Comparison of ENCODE assay signal across 8 cellular contexts in the genomic region with DNA sequence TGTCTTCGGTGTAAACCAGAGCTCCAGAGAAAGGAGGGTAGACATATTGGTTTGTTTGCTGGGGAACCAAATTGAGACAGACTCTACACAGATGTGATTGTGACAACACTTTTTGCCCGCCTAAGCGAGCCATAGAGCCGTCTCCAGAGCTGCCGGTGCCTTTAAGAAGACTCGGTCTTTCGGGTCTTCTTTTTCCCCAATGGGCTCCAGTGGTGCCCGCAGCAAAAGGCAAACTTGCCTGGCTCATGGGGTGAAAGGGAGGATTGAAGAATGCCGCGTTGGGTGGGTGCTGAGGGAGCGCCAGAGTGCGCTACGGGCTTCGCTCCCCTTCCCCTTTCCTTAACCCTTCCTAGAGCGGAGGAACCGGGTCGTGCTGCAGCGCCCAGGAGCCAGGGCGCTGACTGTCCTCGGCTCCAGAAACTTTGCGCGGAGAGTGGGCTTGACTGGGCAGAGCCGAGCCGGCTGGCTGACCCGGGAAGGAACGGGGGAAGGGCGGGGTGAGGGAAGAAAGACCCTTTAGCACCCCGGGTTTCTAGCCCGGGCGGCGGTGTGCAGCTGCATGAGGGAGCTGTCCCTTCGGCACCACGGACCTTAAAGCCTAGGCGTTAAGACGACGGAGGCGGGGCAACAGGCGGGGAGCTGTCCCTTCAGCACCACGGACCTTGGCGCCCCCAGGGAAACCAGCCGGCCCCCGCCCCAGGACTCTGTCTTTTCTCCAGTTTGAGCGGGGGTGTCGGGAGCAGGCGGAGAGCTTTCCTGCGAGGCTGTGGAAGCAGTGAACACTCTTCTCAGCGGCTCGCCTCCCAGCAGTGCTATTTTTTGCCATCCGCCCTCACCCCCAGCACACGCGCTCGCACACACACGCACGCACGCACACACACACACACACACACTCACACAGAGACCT. TPM values are rescaled to one million over a fixed set of nuclear protein-coding genes. Genes with fewer than 3 reads are reported as not detected.
DNase-seq lines count a peak whose midpoint lies in the region; ATAC-seq and TF ChIP-seq lines count a peak whose summit lies in the region.

A gene (plus strand): TSS at position 890 of the 907 bp plus-strand sequence. CDS start 420 bp downstream, outside the sequence.

- H3K9me2 ChIP-seq in OCI-LY7 (ENCODE audit: insufficient read depth, low read length) = no peaks in the 10 kb centered on the region

- H3K79me2 ChIP-seq in OCI-LY7 (ENCODE audit: insufficient read depth, low read depth, low read length) = no peaks in the 10 kb centered on the region

- POLR2A ChIA-PET in OCI-LY7 (lab: Charles Lee) = interaction anchor here (0.7 to 1.5 kb wide), 2 partner anchors 10 to 162 kb away, joined by 3 read pairs; no protein-coding TSS in a partner anchor

- no peak for TF ChIP-seq CTCF in OCI-LY7 (conservative IDR thresholded peaks at IDR 0.05; ENCODE audit: low read length)

- H3K4me1 ChIP-seq in OCI-LY7 (ENCODE audit: insufficient read depth, low read length, poor library complexity, severe bottlenecking) = peaks cover 23% of the 10 kb centered on the region

- no peaks in the 10 kb centered on the region for H3K9me3 ChIP-seq in OCI-LY7 (ENCODE audit: low read length)

- no peaks in the 10 kb centered on the region for H3K36me3 ChIP-seq in OCI-LY7 (ENCODE audit: insufficient read depth, low read length)

- intact Hi-C loops in OCI-LY7 (cut with micrococcal nuclease; ENCODE audit: unreplicated experiment) = loop anchor here (10.0 kb wide), 1 partner anchor 249 kb away; no protein-coding TSS in a partner anchor

- CTCF ChIA-PET in OCI-LY7 (lab: Charles Lee; ENCODE audit: unreplicated experiment) = interaction anchor here (1.6 kb wide), 1 partner anchor 185 kb away, joined by 6 read pairs; no protein-coding TSS in a partner anchor

- no peak within 1 kb of the TSS for H3K4me2 ChIP-seq in OCI-LY7 (ENCODE audit: low read length)

- DNase-seq in GM03348 (ENCODE audit: low spot score) (peak; percentile 51), OCI-LY7 (ENCODE audit: low spot score) (peak; percentile 37), hippocampal formation (lab: John Stamatoyannopoulos, UW) (peak; percentile 20 to 33), NCI-H146 treated with DMSO at 0.1 percent for 48 hours (lab: John Stamatoyannopoulos, UW; ENCODE audit: unreplicated experiment) (no peak)
- DNase-seq in activated gamma-delta T cell treated with anti-CD3 and anti-CD28 coated beads, Interleukin-2, amount 50 U/mL, for 16 hours (ENCODE audit: low read depth) = peak; percentile 6
- peak; percentile 32 to 50 (median 34) for DNase-seq in stimulated activated CD4-positive, alpha-beta T cell treated with anti-CD3 and anti-CD28 coated beads, Interleukin-12 subunit alpha, Interleukin-12 subunit beta, amount 100 ng/mL, for 48 hours (ENCODE audit: low read depth in 2 of 3, low spot score in 1 of 3)

- no peaks in the 10 kb centered on the region for H4K20me1 ChIP-seq in OCI-LY7 (ENCODE audit: insufficient read depth, low read length)

- H3K4me3 ChIP-seq in OCI-LY7 (ENCODE audit: low read depth, low read length, poor library complexity, severe bottlenecking) = no peak within 1 kb of the TSS

- H3K27ac ChIP-seq in OCI-LY7 (ENCODE audit: low read depth, low read length, poor library complexity, severe bottlenecking) = no peak within 1 kb of the TSS

- ATAC-seq in GM18861 (IDR thresholded peaks at IDR 0.05; ENCODE audit: unreplicated experiment) (no peak), HG03108 (IDR thresholded peaks at IDR 0.05; ENCODE audit: unreplicated experiment) (no peak)

- no peak within 1 kb of the TSS for H2AFZ ChIP-seq in OCI-LY7 (ENCODE audit: low read length)

- BruUV-seq in OCI-LY7 (replicated peaks; lab: Mats Ljungman, UMichigan) = no TSS peak

RNA-seq across cellular contexts. Expression of the gene that starts here (rescaled TPM):
- total RNA-seq in OCI-LY7 (2014; rRNA removed; shearing (Covaris generic)) = 0.06 TPM in 1 of 2 replicates, not detected in the other
- total RNA-seq in OCI-LY7 (2022) = not detected in 2 replicates

Comparison
In these comparisons a context has a peak if more than half of its experiments do, and no peak if none do; other contexts are left out.
1. Peak in DNase-seq in OCI-LY7; RNA of the gene not detected or under 1 TPM.